ENCODE assay signal across 34 cellular contexts in the genomic region with DNA sequence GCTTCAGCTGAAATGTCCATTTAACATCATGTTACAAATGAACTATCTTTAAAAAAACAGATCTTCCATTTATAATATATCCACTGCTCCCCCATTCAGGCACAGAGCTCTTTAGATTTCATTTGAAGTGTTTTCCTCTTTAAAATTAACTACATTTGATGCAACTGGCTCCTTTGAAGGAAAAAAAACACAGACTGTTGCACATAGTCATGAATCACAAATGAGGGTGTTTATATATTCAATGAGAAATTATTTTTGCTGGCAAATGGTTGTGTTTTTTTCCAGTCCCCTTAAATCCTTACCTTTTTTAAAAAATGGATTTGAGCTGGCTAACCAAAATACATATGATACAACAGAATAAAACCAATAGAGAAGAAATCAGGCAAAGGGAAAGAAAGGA.
"Had no signal": no experiment of that assay in that cellular context is flagged by ENCODE, and none has a peak within 500 bp of the region (broad histone marks: within the 10 kb centered on the region; RNA-seq: fewer than 3 reads in every experiment).

No MANE protein-coding gene starts in this region.

- H3K27ac ChIP-seq: ascending aorta, cardiac muscle cell, VCaP had no signal

- H3K27ac Mint-ChIP-seq: activated B cell treated with CpG ODN at 0.5 μM for 24 hours; activated CD4-positive, alpha-beta memory T cell treated with anti-CD3 and anti-CD28 coated beads for 36 hours; activated CD4-positive, alpha-beta T cell treated with anti-CD3 and anti-CD28 coated beads, Interleukin-2, amount 10 ng/mL, durations not matched to agents 24 days and 14 days; activated CD8-positive, alpha-beta T cell treated with anti-CD3 and anti-CD28 coated beads for 36 hours; activated naive CD4-positive, alpha-beta T cell treated with anti-CD3 and anti-CD28 coated beads for 36 hours; activated naive CD4-positive, alpha-beta T cell treated with anti-CD3 and anti-CD28 coated beads, Interleukin-2, amount 50 U/mL, for 24 hours; activated naive CD8-positive, alpha-beta T cell; activated naive CD8-positive, alpha-beta T cell treated with anti-CD3 and anti-CD28 coated beads, Interleukin-2, amount 10 ng/mL, durations not matched to agents 7 days and 5 days; activated naive CD8-positive, alpha-beta T cell treated with anti-CD3 and anti-CD28 coated beads, Interleukin-2, amount 50 U/mL, for 24 hours; activated T-cell treated with anti-CD3 and anti-CD28 coated beads, Interleukin-2, amount 50 U/mL, for 24 hours; activated T-helper 1 cell treated with anti-CD3 and anti-CD28 coated beads, Interleukin-12 subunit alpha, Interleukin-12 subunit beta, Interleukin-2, Interleukin-4 antibody, amounts not matched to agents 30 ng/mL and 10 ng/mL and 1 ng/mL, durations not matched to agents 14 hours and 24 hours and 36 hours; activated T-helper 17 cell treated with anti-CD3 and anti-CD28 coated beads, Interleukin-2, amount 50 U/mL, for 72 hours; T-helper 1 cell treated with Interleukin-12 subunit alpha and Interleukin-12 subunit beta and Interleukin-4 antibody, amounts not matched to agents 30 μg/mL and 1 μg/mL, for 36 hours; T-helper 2 cell treated with Interferon-gamma antibody and Interleukin-4, amounts not matched to agents 5 μg/mL and 100 μg/mL, for 36 hours had no signal

- H3K36me3 ChIP-seq: ascending aorta, cardiac muscle cell had no signal

- H3K4me1 Mint-ChIP-seq: activated B cell treated with CpG ODN at 0.5 μM for 24 hours; activated CD4-positive, alpha-beta T cell treated with anti-CD3 and anti-CD28 coated beads, Interleukin-2, amount 10 ng/mL, durations not matched to agents 24 days and 14 days; activated naive CD4-positive, alpha-beta T cell treated with anti-CD3 and anti-CD28 coated beads, Interleukin-2, amount 50 U/mL, for 24 hours; activated naive CD8-positive, alpha-beta T cell treated with anti-CD3 and anti-CD28 coated beads, Interleukin-2, amount 10 ng/mL, durations not matched to agents 7 days and 5 days; activated naive CD8-positive, alpha-beta T cell treated with anti-CD3 and anti-CD28 coated beads, Interleukin-2, amount 50 U/mL, for 24 hours; activated T-helper 17 cell treated with anti-CD3 and anti-CD28 coated beads, Interleukin-2, amount 50 U/mL, for 72 hours; central memory CD8-positive, alpha-beta T cell had no signal

- H3K27me3 ChIP-seq: ascending aorta, cardiac muscle cell had no signal

- H3K4me3 ChIP-seq: ascending aorta, cardiac muscle cell had no signal

- H3K9me3 ChIP-seq: ascending aorta had no signal

- ATAC-seq: activated CD8-positive, alpha-beta T cell treated with anti-CD3 and anti-CD28 coated beads for 36 hours; activated naive CD8-positive, alpha-beta T cell treated with anti-CD3 and anti-CD28 coated beads, Interleukin-2, amount 50 U/mL, for 24 hours; activated T-helper 17 cell treated with anti-CD3 and anti-CD28 coated beads, Interleukin-2, amount 50 U/mL, for 72 hours had no signal

- H3K9me3 Mint-ChIP-seq: activated naive CD4-positive, alpha-beta T cell treated with anti-CD3 and anti-CD28 coated beads, Interleukin-2, amount 50 U/mL, for 24 hours had no signal

- H3K4me3 Mint-ChIP-seq: activated B cell treated with CpG ODN at 0.5 μM for 24 hours; activated CD4-positive, alpha-beta memory T cell treated with anti-CD3 and anti-CD28 coated beads for 36 hours; activated CD4-positive, alpha-beta T cell treated with anti-CD3 and anti-CD28 coated beads, Interleukin-2, amount 10 ng/mL, durations not matched to agents 24 days and 14 days; activated CD8-positive, alpha-beta T cell treated with anti-CD3 and anti-CD28 coated beads for 36 hours; activated naive CD4-positive, alpha-beta T cell treated with anti-CD3 and anti-CD28 coated beads for 36 hours; activated naive CD4-positive, alpha-beta T cell treated with anti-CD3 and anti-CD28 coated beads, Interleukin-2, amount 50 U/mL, for 24 hours; activated naive CD8-positive, alpha-beta T cell; activated naive CD8-positive, alpha-beta T cell treated with anti-CD3 and anti-CD28 coated beads, Interleukin-2, amount 10 ng/mL, durations not matched to agents 7 days and 5 days; activated naive CD8-positive, alpha-beta T cell treated with anti-CD3 and anti-CD28 coated beads, Interleukin-2, amount 50 U/mL, for 24 hours; activated T-cell treated with anti-CD3 and anti-CD28 coated beads, Interleukin-2, amount 50 U/mL, for 24 hours; activated T-helper 1 cell treated with anti-CD3 and anti-CD28 coated beads, Interleukin-12 subunit alpha, Interleukin-12 subunit beta, Interleukin-2, Interleukin-4 antibody, amounts not matched to agents 30 ng/mL and 10 ng/mL and 1 ng/mL, durations not matched to agents 14 hours and 24 hours and 36 hours; activated T-helper 17 cell treated with anti-CD3 and anti-CD28 coated beads, Interleukin-2, amount 50 U/mL, for 72 hours; central memory CD8-positive, alpha-beta T cell; T-helper 1 cell treated with Interleukin-12 subunit alpha and Interleukin-12 subunit beta and Interleukin-4 antibody, amounts not matched to agents 30 μg/mL and 1 μg/mL, for 36 hours; T-helper 2 cell treated with Interferon-gamma antibody and Interleukin-4, amounts not matched to agents 5 μg/mL and 100 μg/mL, for 36 hours had no signal

- H3K36me3 Mint-ChIP-seq: activated CD4-positive, alpha-beta memory T cell treated with anti-CD3 and anti-CD28 coated beads for 36 hours; activated naive CD4-positive, alpha-beta T cell treated with anti-CD3 and anti-CD28 coated beads, Interleukin-2, amount 50 U/mL, for 24 hours; activated naive CD8-positive, alpha-beta T cell; activated naive CD8-positive, alpha-beta T cell treated with anti-CD3 and anti-CD28 coated beads, Interleukin-2, amount 10 ng/mL, durations not matched to agents 7 days and 5 days had no signal

- H3K27me3 Mint-ChIP-seq: activated B cell treated with CpG ODN at 0.5 μM for 24 hours; activated CD4-positive, alpha-beta memory T cell treated with anti-CD3 and anti-CD28 coated beads for 36 hours; activated CD4-positive, alpha-beta T cell treated with anti-CD3 and anti-CD28 coated beads, Interleukin-2, amount 10 ng/mL, durations not matched to agents 24 days and 14 days; activated CD8-positive, alpha-beta T cell treated with anti-CD3 and anti-CD28 coated beads for 36 hours; activated naive CD4-positive, alpha-beta T cell treated with anti-CD3 and anti-CD28 coated beads, Interleukin-2, amount 50 U/mL, for 24 hours; activated naive CD8-positive, alpha-beta T cell; activated naive CD8-positive, alpha-beta T cell treated with anti-CD3 and anti-CD28 coated beads, Interleukin-2, amount 10 ng/mL, durations not matched to agents 7 days and 5 days; activated naive CD8-positive, alpha-beta T cell treated with anti-CD3 and anti-CD28 coated beads, Interleukin-2, amount 50 U/mL, for 24 hours; activated T-cell treated with anti-CD3 and anti-CD28 coated beads, Interleukin-2, amount 50 U/mL, for 24 hours; activated T-helper 17 cell treated with anti-CD3 and anti-CD28 coated beads, Interleukin-2, amount 50 U/mL, for 72 hours; central memory CD8-positive, alpha-beta T cell had no signal

- DNase-seq: activated B cell treated with CpG ODN at 0.5 μM for 24 hours; activated CD4-positive, alpha-beta memory T cell treated with anti-CD3 and anti-CD28 coated beads for 36 hours; activated CD4-positive, alpha-beta T cell treated with anti-CD3 and anti-CD28 coated beads for 4 hours; activated CD4-positive, alpha-beta T cell treated with anti-CD3 and anti-CD28 coated beads, Interleukin-2, amount 10 ng/mL, durations not matched to agents 24 days and 14 days; activated CD4-positive, alpha-beta T cell treated with anti-CD3 and anti-CD28 coated beads, Interleukin-2, amount 50 U/mL, for 1 hour; activated CD4-positive, alpha-beta T cell treated with anti-CD3 and anti-CD28 coated beads, Interleukin-2, amount 50 U/mL, for 4 hours; activated CD4-positive, CD25-positive, alpha-beta regulatory T cell treated with anti-CD3 and anti-CD28 coated beads, Interleukin-2, amount 50 U/mL, for 72 hours; activated CD8-positive, alpha-beta memory T cell treated with anti-CD3 and anti-CD28 coated beads, Interleukin-2, amount 50 U/mL, for 4 hours; activated CD8-positive, alpha-beta T cell treated with anti-CD3 and anti-CD28 coated beads for 36 hours; activated effector memory CD4-positive, alpha-beta T cell treated with anti-CD3 and anti-CD28 coated beads, Interleukin-2, amount 50 U/mL, for 16 hours; activated gamma-delta T cell treated with Interleukin-2 at 50 U/mL for 16 hours; activated naive CD4-positive, alpha-beta T cell; activated naive CD4-positive, alpha-beta T cell treated with anti-CD3 and anti-CD28 coated beads for 36 hours; activated naive CD8-positive, alpha-beta T cell treated with anti-CD3 and anti-CD28 coated beads, Interleukin-2, amount 10 ng/mL, durations not matched to agents 7 days and 5 days; activated naive CD8-positive, alpha-beta T cell treated with anti-CD3 and anti-CD28 coated beads, Interleukin-2, amount 50 U/mL, for 24 hours; activated T-cell treated with anti-CD3 and anti-CD28 coated beads, Interleukin-2, amount 50 U/mL, for 24 hours; activated T-cell treated with anti-CD3 and anti-CD28 coated beads, Interleukin-2, amount 50 U/mL, for 48 hours; amygdala; anterior cingulate cortex; caudate nucleus; cerebellar nuclear complex; T-helper 1 cell; T-helper 2 cell; T-helper 9 cell had no signal
